28 cellular contexts compared by ENCODE assay signal in genomic region chr11:61052182-61052972, GRCh38. TPM values are rescaled to one million over a fixed set of nuclear protein-coding genes. Genes with fewer than 3 reads are reported as not detected.
DNase-seq lines count a peak whose midpoint lies in the region; ATAC-seq, FAIRE-seq and TF ChIP-seq lines count a peak whose summit lies in the region.
"Had no signal": no experiment of that assay in that cellular context is flagged by ENCODE, and none has a peak within 500 bp of the region (broad histone marks: within the 10 kb centered on the region; RNA-seq: fewer than 3 reads in every experiment).

No MANE protein-coding gene starts in this region.

- no peaks in the 10 kb centered on the region for H3K79me1 ChIP-seq in H1 (ENCODE audit: low read depth, low read length)

- TF ChIP-seq POLR2A in H1 (IDR thresholded peaks at IDR 0.05; ENCODE audit: control extremely low read depth in 1 of 2, low read depth in 2 of 2, low read length in 2 of 2) (no peak), thyroid gland (IDR thresholded peaks at IDR 0.05) (no peak)

- no peak overlapping the region for H4K91ac ChIP-seq in H1 (replicated peaks; ENCODE audit: insufficient read length, low read length)

- no peak for DNase-seq in activated CD4-positive, alpha-beta T cell treated with anti-CD3 and anti-CD28 coated beads, Interleukin-2, amount 10 ng/mL, durations not matched to agents 24 days and 14 days
- no peak for DNase-seq in activated CD4-positive, alpha-beta T cell treated with anti-CD3 and anti-CD28 coated beads for 1 hour
- no peak for DNase-seq in stimulated activated naive CD8-positive, alpha-beta T cell treated with anti-CD3 and anti-CD28 coated beads, Interleukin-15, Interleukin-2, amounts not matched to agents 100 U/mL and 50 U/mL, for 24 hours
- DNase-seq in H1 (ENCODE audit: low read depth in 1 of 2, low spot score in 2 of 2) (no peak), thyroid gland (peak; percentile 6 to 15), DMS53 treated with DMSO at 0.1 percent for 48 hours (lab: John Stamatoyannopoulos, UW; ENCODE audit: unreplicated experiment) (no peak)
- no peak for DNase-seq in activated effector memory CD4-positive, alpha-beta T cell treated with anti-CD3 and anti-CD28 coated beads, Interleukin-2, amount 50 U/mL, for 16 hours
- DNase-seq: activated gamma-delta T cell; anterior cingulate cortex; dermis blood vessel endothelial cell; KG1; lower lobe of right lung; NCI-H146; NCI-H524 treated with DMSO at 0.1 percent for 48 hours; posterior cingulate gyrus; SJCRH30; stimulated activated CD4-positive, alpha-beta T cell treated with anti-CD3 and anti-CD28 coated beads, Interleukin-15, amount 100 ng/mL, for 24 hours; transverse colon had no signal

- POLR2A ChIA-PET in H1 (lab: Charles Lee; ENCODE audit: partially characterized antibody): no interaction called here

- H4K20me1 ChIP-seq in H1 (replicated peaks in 1 of 2; ENCODE audit: control insufficient read depth in 1 of 2, insufficient read depth in 2 of 2, low read length in 2 of 2): no peaks in the 10 kb centered on the region

- H3K27me3 Mint-ChIP-seq in activated CD4-positive, alpha-beta T cell treated with anti-CD3 and anti-CD28 coated beads, Interleukin-2, amount 10 ng/mL, durations not matched to agents 24 days and 14 days: no peaks in the 10 kb centered on the region
- H3K27me3 Mint-ChIP-seq in stimulated activated naive CD8-positive, alpha-beta T cell treated with anti-CD3 and anti-CD28 coated beads, Interleukin-15, Interleukin-2, amounts not matched to agents 100 ng/mL and 50 ng/mL, for 24 hours: no peaks in the 10 kb centered on the region

- H3K4me1 Mint-ChIP-seq in activated CD4-positive, alpha-beta T cell treated with anti-CD3 and anti-CD28 coated beads, Interleukin-2, amount 10 ng/mL, durations not matched to agents 24 days and 14 days: peaks cover 73% of the 10 kb centered on the region
- H3K4me1 Mint-ChIP-seq in stimulated activated naive CD8-positive, alpha-beta T cell treated with anti-CD3 and anti-CD28 coated beads, Interleukin-15, Interleukin-2, amounts not matched to agents 100 ng/mL and 50 ng/mL, for 24 hours (ENCODE audit: low read depth): peaks cover 83% of the 10 kb centered on the region

- TF ChIP-seq CTCF in H1 (IDR thresholded peaks at IDR 0.05; ENCODE audit: control extremely low read depth in 1 of 3, insufficient read depth in 1 of 3, low read depth in 1 of 3, low read length in 3 of 3) (no peak), thyroid gland (IDR thresholded peaks at IDR 0.05) (no peak)

- 94% methylated on average over 13 of the region's 13 CpGs; no CpG with 5 or more reads in 1 of the 2 experiments for WGBS in H1 (ENCODE audit: extremely low coverage in 1 of 2, insufficient coverage in 1 of 2, insufficient read length in 1 of 2, insufficient replicate concordance in 2 of 2, low coverage in 1 of 2, low lambda C conversion rate in 2 of 2, missing lambda C conversion rate in 1 of 2), 2 experiments
- 76 to 79% methylated on average over 10 to 12 of the region's 13 CpGs for WGBS in thyroid gland, 2 donors

- H3K36me3 ChIP-seq in H1 (ENCODE audit: control insufficient read depth in 2 of 4, insufficient read depth in 4 of 4, low read length in 3 of 4): no peaks in the 10 kb centered on the region
- H3K36me3 ChIP-seq in thyroid gland: no peaks in the 10 kb centered on the region
- H3K36me3 ChIP-seq: cardiac muscle cell, HAP-1, lower lobe of right lung, neural progenitor cell, Peyer's patch, right lobe of liver, SJCRH30, transverse colon had no signal

- FAIRE-seq in H1 (lab: Jason Lieb, UNC): no peak
- FAIRE-seq: HTR-8/SVneo, islet of Langerhans had no signal

- no peak overlapping the region for H3K14ac ChIP-seq in H1 (ENCODE audit: insufficient read length)

- H3K27ac Mint-ChIP-seq in activated CD4-positive, alpha-beta T cell treated with anti-CD3 and anti-CD28 coated beads, Interleukin-2, amount 10 ng/mL, durations not matched to agents 24 days and 14 days: peak overlapping the region; percentile 92
- H3K27ac Mint-ChIP-seq in stimulated activated naive CD8-positive, alpha-beta T cell treated with anti-CD3 and anti-CD28 coated beads, Interleukin-15, Interleukin-2, amounts not matched to agents 100 ng/mL and 50 ng/mL, for 24 hours: peak overlapping the region; percentile 40
- H3K27ac Mint-ChIP-seq: CD14-positive monocyte, neural progenitor cell had no signal

- no peak overlapping the region for H4K5ac ChIP-seq in H1 (ENCODE audit: insufficient read length, low read depth, low read length)

- no peak overlapping the region for H3K4ac ChIP-seq in H1 (replicated peaks; ENCODE audit: insufficient read length, low read depth, low read length)

- H3K27ac ChIP-seq in H1 (ENCODE audit: low read depth, low read length) (no peak overlapping the region), thyroid gland (no peak overlapping the region)
- H3K27ac ChIP-seq: cardiac muscle cell, lower lobe of right lung, neural progenitor cell, Peyer's patch, right lobe of liver, SJCRH30, transverse colon had no signal

- TF ChIP-seq RAD21 in H1 (IDR thresholded peaks at IDR 0.05 in 1 of 2, conservative IDR thresholded peaks at IDR 0.05 in 1 of 2; ENCODE audit: low read depth in 2 of 2, low read length in 2 of 2): no peak

- H3K4me1 ChIP-seq in H1 (replicated peaks in 1 of 4; ENCODE audit: control insufficient read depth in 3 of 4, insufficient read depth in 4 of 4, low read length in 3 of 4) (no peaks in the 10 kb centered on the region), thyroid gland (no peaks in the 10 kb centered on the region)
- H3K4me1 ChIP-seq: HAP-1, lower lobe of right lung, Peyer's patch, right lobe of liver, SJCRH30, transverse colon had no signal

- H3K4me3 ChIP-seq in H1 (ENCODE audit: extremely low read depth in 1 of 4, insufficient read depth in 2 of 4, low read depth in 3 of 4, low read length in 4 of 4) (no peak overlapping the region), thyroid gland (replicated peaks in 1 of 3) (no peak overlapping the region)
- H3K4me3 ChIP-seq: cardiac muscle cell, HAP-1, lower lobe of right lung, neural progenitor cell, Peyer's patch, right lobe of liver, SJCRH30, transverse colon had no signal

- H3K9me3 ChIP-seq in H1 (ENCODE audit: insufficient read depth in 2 of 2, low read depth in 1 of 2, low read length in 1 of 2): no peaks in the 10 kb centered on the region
- H3K9me3 ChIP-seq in thyroid gland: no peaks in the 10 kb centered on the region
- H3K9me3 ChIP-seq: HAP-1, lower lobe of right lung, Peyer's patch, right lobe of liver, SJCRH30, transverse colon had no signal

- H2BK120ac ChIP-seq in H1 (replicated peaks; ENCODE audit: low read depth, low read length): no peak overlapping the region

- peak overlapping the region; percentile 28; the same call in 1 of the 2 replicates for H4K8ac ChIP-seq in H1 (ENCODE audit: extremely low read depth, insufficient read depth, low read length)

- no peak overlapping the region for H3K4me3 Mint-ChIP-seq in activated CD4-positive, alpha-beta T cell treated with anti-CD3 and anti-CD28 coated beads, Interleukin-2, amount 10 ng/mL, durations not matched to agents 24 days and 14 days
- H3K4me3 Mint-ChIP-seq in stimulated activated naive CD8-positive, alpha-beta T cell treated with anti-CD3 and anti-CD28 coated beads, Interleukin-15, Interleukin-2, amounts not matched to agents 100 ng/mL and 50 ng/mL, for 24 hours: no peak overlapping the region
- H3K4me3 Mint-ChIP-seq: CD14-positive monocyte, neural progenitor cell had no signal

- H3K23ac ChIP-seq in H1 (ENCODE audit: insufficient read length): no peak overlapping the region

- no peak overlapping the region for H2AFZ ChIP-seq in H1 (ENCODE audit: low read length)
- H2AFZ ChIP-seq: neural progenitor cell had no signal

- no peak overlapping the region for H2BK5ac ChIP-seq in H1 (ENCODE audit: low read depth, low read length)

- TF ChIP-seq EP300 in H1 (IDR thresholded peaks at IDR 0.05; ENCODE audit: borderline replicate concordance in 1 of 2, low read depth in 2 of 2, low read length in 2 of 2): no peak

- H2AK5ac ChIP-seq in H1 (ENCODE audit: low read depth, low read length): no peak overlapping the region

- H3K9ac ChIP-seq in H1 (replicated peaks in 1 of 4; ENCODE audit: extremely low read depth in 1 of 4, low read depth in 3 of 4, low read length in 3 of 4): no peak overlapping the region
- H3K9ac ChIP-seq: neural progenitor cell had no signal

- no peak overlapping the region for H2BK15ac ChIP-seq in H1 (ENCODE audit: low read length)

- peaks cover 77% of the 10 kb centered on the region for H3K36me3 Mint-ChIP-seq in activated CD4-positive, alpha-beta T cell treated with anti-CD3 and anti-CD28 coated beads, Interleukin-2, amount 10 ng/mL, durations not matched to agents 24 days and 14 days (ENCODE audit: low read depth)
- H3K36me3 Mint-ChIP-seq in stimulated activated naive CD8-positive, alpha-beta T cell treated with anti-CD3 and anti-CD28 coated beads, Interleukin-15, Interleukin-2, amounts not matched to agents 100 ng/mL and 50 ng/mL, for 24 hours (ENCODE audit: low read depth): peaks cover 55% of the 10 kb centered on the region
- H3K36me3 Mint-ChIP-seq: CD14-positive monocyte, neural progenitor cell had no signal

- no peaks in the 10 kb centered on the region for H3K79me2 ChIP-seq in H1 (ENCODE audit: control insufficient read depth in 1 of 2, insufficient read depth in 2 of 2, low read length in 2 of 2)

- CTCF ChIA-PET in H1 (lab: Charles Lee; ENCODE audit: partially characterized antibody): interaction anchor here (0.6 to 1.0 kb wide), 5 partner anchors 12 to 321 kb away, joined by 3 to 7 read pairs (median 3); no protein-coding TSS in a partner anchor

- H3K23me2 ChIP-seq in H1 (ENCODE audit: low read depth, low read length): no peaks in the 10 kb centered on the region

- H3K18ac ChIP-seq in H1 (ENCODE audit: extremely low read depth, low read length): no peak overlapping the region

- H3K56ac ChIP-seq in H1 (replicated peaks; ENCODE audit: insufficient read length, low read depth, low read length): no peak overlapping the region

- H3K9me3 Mint-ChIP-seq in activated CD4-positive, alpha-beta T cell treated with anti-CD3 and anti-CD28 coated beads, Interleukin-2, amount 10 ng/mL, durations not matched to agents 24 days and 14 days: peaks cover 5% of the 10 kb centered on the region
- no peaks in the 10 kb centered on the region for H3K9me3 Mint-ChIP-seq in stimulated activated naive CD8-positive, alpha-beta T cell treated with anti-CD3 and anti-CD28 coated beads, Interleukin-15, Interleukin-2, amounts not matched to agents 100 ng/mL and 50 ng/mL, for 24 hours

- H3K4me2 ChIP-seq in H1 (ENCODE audit: insufficient read depth in 1 of 2, low read depth in 2 of 2, low read length in 2 of 2): no peak overlapping the region
- H3K4me2 ChIP-seq: neural progenitor cell had no signal

- H3K27me3 ChIP-seq in H1 (replicated peaks in 1 of 4; ENCODE audit: control insufficient read depth in 3 of 4, extremely low read depth in 1 of 4, insufficient read depth in 3 of 4, low read length in 3 of 4) (no peaks in the 10 kb centered on the region), thyroid gland (no peaks in the 10 kb centered on the region)
- H3K27me3 ChIP-seq: cardiac muscle cell, neural progenitor cell, Peyer's patch, right lobe of liver, SJCRH30, transverse colon had no signal

- ATAC-seq in stimulated activated naive CD8-positive, alpha-beta T cell treated with anti-CD3 and anti-CD28 coated beads, Interleukin-15, Interleukin-2, amounts not matched to agents 100 U/mL and 50 U/mL, for 24 hours: no peak
- ATAC-seq: right lobe of liver had no signal

- no peak overlapping the region for H2BK12ac ChIP-seq in H1 (ENCODE audit: low read depth, low read length)

- intact Hi-C loops in activated CD4-positive, alpha-beta T cell treated with anti-CD3 and anti-CD28 coated beads, Interleukin-2, amount 10 ng/mL, durations not matched to agents 24 days and 14 days (cut with micrococcal nuclease): no loop called here
- intact Hi-C loops in thyroid gland (cut with DNase I): no loop called here

- H2BK20ac ChIP-seq in H1 (ENCODE audit: low read length): no peak overlapping the region

RNA-seq across cellular contexts. Expression of gene CD5, which starts 49.9 kb away (rescaled TPM):
- total RNA-seq in activated CD4-positive, alpha-beta T cell treated with anti-CD3 and anti-CD28 coated beads, Interleukin-2, amount 10 ng/mL, durations not matched to agents 24 days and 14 days: 368 and 385 TPM in 2 replicates
- total RNA-seq in H1 (2021; fragmentation: NEBNext Ultra II Directional; extraction: Animal tissue kit (Norgen Biotek cat#: 25700)): not detected in 2 replicates
- polyA plus RNA-seq in H1 (2011; rRNA removed): not detected in 2 replicates
- not detected for polyA plus RNA-seq in H1 (2011; cell fraction: cytosol; rRNA removed)
- not detected for polyA plus RNA-seq in H1 (2011; cell fraction: nucleus; rRNA removed)
- polyA plus RNA-seq in H1 (2012, experiment 1 of 2): not detected in 4 replicates
- not detected for polyA plus RNA-seq in H1 (2012, experiment 2 of 2)
- polyA plus RNA-seq in H1 (2013, experiment 1 of 2): not detected
- not detected for polyA plus RNA-seq in H1 (2013, experiment 2 of 2)
- polyA minus RNA-seq in H1 (2011; rRNA and poly(A)+ RNA removed): not detected in 2 replicates
- not detected for polyA minus RNA-seq in H1 (2011; cell fraction: cytosol; rRNA and poly(A)+ RNA removed)
- polyA minus RNA-seq in H1 (2011; cell fraction: nucleus; rRNA and poly(A)+ RNA removed): not detected
- total RNA-seq in thyroid gland: under 1 TPM in 3 of 4 donors, not detected in 1; 0.56 to 0.83 (median 0.81) TPM
- total RNA-seq: cardiac muscle cell, dermis blood vessel endothelial cell had no signal
- polyA plus RNA-seq: AG04450, cardiac muscle cell had no signal

Comparison
In these comparisons a context has a peak if more than half of its experiments do, and no peak if none do; other contexts are left out.
1. DNase-seq: peak in thyroid gland (2 of 2); none in activated CD4-positive, alpha-beta T cell treated with anti-CD3 and anti-CD28 coated beads, Interleukin-2, amount 10 ng/mL, durations not matched to agents 24 days and 14 days (single experiment), activated CD4-positive, alpha-beta T cell treated with anti-CD3 and anti-CD28 coated beads for 1 hour (single experiment), stimulated activated naive CD8-positive, alpha-beta T cell treated with anti-CD3 and anti-CD28 coated beads, Interleukin-15, Interleukin-2, amounts not matched to agents 100 U/mL and 50 U/mL, for 24 hours (single experiment), H1 (0 of 2), DMS53 treated with DMSO at 0.1 percent for 48 hours (single experiment) and activated effector memory CD4-positive, alpha-beta T cell treated with anti-CD3 and anti-CD28 coated beads, Interleukin-2, amount 50 U/mL, for 16 hours (single experiment).
2. RNA of gene CD5, which starts 49.9 kb away (total RNA-seq): 368 to 385 TPM in activated CD4-positive, alpha-beta T cell treated with anti-CD3 and anti-CD28 coated beads, Interleukin-2, amount 10 ng/mL, durations not matched to agents 24 days and 14 days; 0.56 to 0.83 TPM in thyroid gland and not detected in H1; every median in the first group is over 100 times any median in the second.